16 cellular contexts compared by ENCODE assay signal in the genomic region with DNA sequence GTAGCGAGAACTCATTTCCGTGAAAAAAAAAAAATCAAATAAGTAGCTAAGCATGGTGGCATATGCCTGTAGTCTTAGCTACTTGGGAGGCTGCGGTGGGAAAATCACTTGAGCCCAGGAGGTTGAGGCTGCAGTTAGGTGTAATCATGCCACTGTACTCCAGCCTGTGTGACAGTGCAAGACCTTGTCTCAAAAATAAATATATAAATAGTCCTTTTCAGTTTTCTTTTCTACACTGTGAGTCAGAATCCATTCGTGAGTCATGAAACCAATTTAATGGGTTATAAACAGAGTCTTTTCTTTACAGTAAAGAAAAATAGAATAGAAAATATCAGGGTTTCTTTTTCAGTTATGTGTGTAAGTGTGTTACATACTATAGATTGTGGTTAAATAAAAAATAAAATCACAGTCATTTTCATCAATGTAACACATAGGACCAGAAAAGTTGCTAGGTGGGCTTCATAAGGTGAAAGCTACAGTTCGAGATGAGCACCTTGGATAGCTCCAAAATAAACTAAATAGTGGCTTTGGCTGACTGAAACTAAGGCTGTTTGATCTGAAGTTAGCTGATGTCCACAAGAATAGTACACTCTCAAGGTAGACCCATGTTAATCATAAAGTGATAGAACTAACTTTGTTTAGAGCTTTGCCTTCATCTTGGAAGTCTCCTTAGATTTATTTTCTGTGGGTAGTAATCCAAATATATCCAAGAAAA.
DNase-seq lines count a peak whose midpoint lies in the region; ATAC-seq and TF ChIP-seq lines count a peak whose summit lies in the region.
"Had no signal": no experiment of that assay in that cellular context is flagged by ENCODE, and none has a peak within 500 bp of the region (broad histone marks: within the 10 kb centered on the region; RNA-seq: fewer than 3 reads in every experiment).

No MANE protein-coding gene starts in this region.

- H3K27ac Mint-ChIP-seq in activated CD8-positive, alpha-beta T cell treated with anti-CD3 and anti-CD28 coated beads for 36 hours, result no peak overlapping the region
- no peak overlapping the region for H3K27ac Mint-ChIP-seq in activated CD8-positive, alpha-beta T cell treated with anti-CD3 and anti-CD28 coated beads, Interleukin-2, amount 10 ng/mL, durations not matched to agents 7 days and 5 days
- H3K27ac Mint-ChIP-seq in GM23338, result no peak overlapping the region

- H3K27me3 ChIP-seq in GM23338 (ENCODE audit: insufficient read depth) (peaks cover 15% of the 10 kb centered on the region), foreskin keratinocyte (no peaks in the 10 kb centered on the region)

- no peaks in the 10 kb centered on the region for H3K36me3 ChIP-seq in GM23338 (ENCODE audit: insufficient read depth)

- no peaks in the 10 kb centered on the region for H3K79me2 ChIP-seq in GM23338 (replicated peaks; ENCODE audit: insufficient read depth)

- H3K4me1 Mint-ChIP-seq in activated CD8-positive, alpha-beta T cell treated with anti-CD3 and anti-CD28 coated beads for 36 hours (ENCODE audit: low read depth), result peaks cover 14% of the 10 kb centered on the region
- H3K4me1 Mint-ChIP-seq in activated CD8-positive, alpha-beta T cell treated with anti-CD3 and anti-CD28 coated beads, Interleukin-2, amount 10 ng/mL, durations not matched to agents 7 days and 5 days (ENCODE audit: low read depth), result no peaks in the 10 kb centered on the region
- H3K4me1 Mint-ChIP-seq in GM23338, result peaks cover 6% of the 10 kb centered on the region

- no peaks in the 10 kb centered on the region for H3K36me3 Mint-ChIP-seq in activated CD8-positive, alpha-beta T cell treated with anti-CD3 and anti-CD28 coated beads for 36 hours (ENCODE audit: low read depth)
- H3K36me3 Mint-ChIP-seq in activated CD8-positive, alpha-beta T cell treated with anti-CD3 and anti-CD28 coated beads, Interleukin-2, amount 10 ng/mL, durations not matched to agents 7 days and 5 days (ENCODE audit: low read depth), result no peaks in the 10 kb centered on the region
- H3K36me3 Mint-ChIP-seq in GM23338 (ENCODE audit: low read depth), result no peaks in the 10 kb centered on the region

- no peak overlapping the region for H3K4me3 ChIP-seq in GM23338
- H3K4me3 ChIP-seq: K562 had no signal

- no peak overlapping the region for H3K4me2 ChIP-seq in GM23338

- H3K9me3 Mint-ChIP-seq in activated CD8-positive, alpha-beta T cell treated with anti-CD3 and anti-CD28 coated beads for 36 hours, result peaks cover 4% of the 10 kb centered on the region
- peaks cover 5% of the 10 kb centered on the region for H3K9me3 Mint-ChIP-seq in activated CD8-positive, alpha-beta T cell treated with anti-CD3 and anti-CD28 coated beads, Interleukin-2, amount 10 ng/mL, durations not matched to agents 7 days and 5 days (ENCODE audit: insufficient read depth)
- peaks cover 3% of the 10 kb centered on the region; the same call in 1 of the 3 replicates for H3K9me3 Mint-ChIP-seq in GM23338

- CTCF ChIA-PET in activated CD8-positive, alpha-beta T cell treated with anti-CD3 and anti-CD28 coated beads for 36 hours (lab: Charles Lee), result no interaction called here
- CTCF ChIA-PET in activated CD8-positive, alpha-beta T cell treated with anti-CD3 and anti-CD28 coated beads, Interleukin-2, amount 10 ng/mL, durations not matched to agents 7 days and 5 days (lab: Charles Lee), result interaction anchor here (0.6 to 1.4 kb wide), 2 partner anchors 13 to 374 kb away, joined by 3 to 4 read pairs; no protein-coding TSS in a partner anchor

- in situ Hi-C loops in G401 (cut with HindIII; ENCODE audit: low sequenced_read_pairs), result no loop called here

- H3K4me3 Mint-ChIP-seq in activated CD8-positive, alpha-beta T cell treated with anti-CD3 and anti-CD28 coated beads for 36 hours, result no peak overlapping the region
- H3K4me3 Mint-ChIP-seq in activated CD8-positive, alpha-beta T cell treated with anti-CD3 and anti-CD28 coated beads, Interleukin-2, amount 10 ng/mL, durations not matched to agents 7 days and 5 days, result no peak overlapping the region
- no peak overlapping the region for H3K4me3 Mint-ChIP-seq in GM23338

- no peak overlapping the region for H2AFZ ChIP-seq in GM23338

- no peak overlapping the region for H3K27ac ChIP-seq in GM23338 (ENCODE audit: low read depth)
- no peak overlapping the region for H3K27ac ChIP-seq in foreskin keratinocyte

- H3F3A ChIP-seq in GM23338 (replicated peaks; ENCODE audit: low read depth), result no peaks in the 10 kb centered on the region

- H3K4me1 ChIP-seq in GM23338 (ENCODE audit: insufficient read depth), result no peaks in the 10 kb centered on the region
- H3K4me1 ChIP-seq in foreskin keratinocyte, result peaks cover under 1% of the 10 kb centered on the region

- no peaks in the 10 kb centered on the region for H4K20me1 ChIP-seq in GM23338 (replicated peaks; ENCODE audit: insufficient read depth)

- peak; percentile 27 for ATAC-seq in activated CD8-positive, alpha-beta T cell treated with anti-CD3 and anti-CD28 coated beads for 36 hours
- no peak for ATAC-seq in activated CD8-positive, alpha-beta T cell treated with anti-CD3 and anti-CD28 coated beads, Interleukin-2, amount 10 ng/mL, durations not matched to agents 7 days and 5 days
- ATAC-seq in GM23338 (no peak), foreskin keratinocyte (peak; percentile 81)
- ATAC-seq: HCT116, K562 had no signal

- POLR2A ChIA-PET in activated CD8-positive, alpha-beta T cell treated with anti-CD3 and anti-CD28 coated beads for 36 hours (lab: Charles Lee), result no interaction called here
- POLR2A ChIA-PET in activated CD8-positive, alpha-beta T cell treated with anti-CD3 and anti-CD28 coated beads, Interleukin-2, amount 10 ng/mL, durations not matched to agents 7 days and 5 days (lab: Charles Lee), result no interaction called here

- no peaks in the 10 kb centered on the region for H3K9me2 ChIP-seq in GM23338 (ENCODE audit: insufficient read depth)

- no peak for TF ChIP-seq CTCF in activated CD8-positive, alpha-beta T cell treated with anti-CD3 and anti-CD28 coated beads for 36 hours (IDR thresholded peaks at IDR 0.05)
- TF ChIP-seq CTCF in GM23338 (conservative IDR thresholded peaks at IDR 0.05; ENCODE audit: low read depth in 2 of 2) (no peak), foreskin keratinocyte (conservative IDR thresholded peaks at IDR 0.05) (no peak)

- DNase-seq in activated CD8-positive, alpha-beta T cell treated with anti-CD3 and anti-CD28 coated beads for 36 hours, result no peak
- no peak for DNase-seq in activated CD8-positive, alpha-beta T cell treated with anti-CD3 and anti-CD28 coated beads, Interleukin-2, amount 10 ng/mL, durations not matched to agents 7 days and 5 days
- DNase-seq in GM23338 (ENCODE audit: low spot score) (no peak), RKO (ENCODE audit: low spot score) (peak; percentile 6), foreskin keratinocyte (peak in 1 of 2 donors; percentile 41), NCI-H1105 (lab: John Stamatoyannopoulos, UW) (no peak), G401 (ENCODE audit: low spot score) (no peak), DMS153 treated with DMSO at 0.1 percent for 48 hours (lab: John Stamatoyannopoulos, UW; ENCODE audit: unreplicated experiment) (no peak)
- DNase-seq: C1 segment of cervical spinal cord, DMS 273 treated with DMSO at 0.1 percent for 48 hours, NCI-H1436, NCI-H2029 treated with DMSO at 0.1 percent for 48 hours, NCI-H2171 treated with DMSO at 0.1 percent for 48 hours, NCI-H446 treated with DMSO at 0.1 percent for 48 hours had no signal

- intact Hi-C loops in activated CD8-positive, alpha-beta T cell treated with anti-CD3 and anti-CD28 coated beads for 36 hours (cut with micrococcal nuclease), result no loop called here

- no peaks in the 10 kb centered on the region for H3K27me3 Mint-ChIP-seq in activated CD8-positive, alpha-beta T cell treated with anti-CD3 and anti-CD28 coated beads for 36 hours
- H3K27me3 Mint-ChIP-seq in activated CD8-positive, alpha-beta T cell treated with anti-CD3 and anti-CD28 coated beads, Interleukin-2, amount 10 ng/mL, durations not matched to agents 7 days and 5 days (ENCODE audit: low read depth), result no peaks in the 10 kb centered on the region
- H3K27me3 Mint-ChIP-seq in GM23338 (ENCODE audit: insufficient read depth, low read depth, poor library complexity), result peaks cover 6% of the 10 kb centered on the region

TF ChIP-seq in GM23338, 12 proteins besides CTCF, POLR2A, EP300 and RAD21:
- TF ChIP-seq, protein P1, sequence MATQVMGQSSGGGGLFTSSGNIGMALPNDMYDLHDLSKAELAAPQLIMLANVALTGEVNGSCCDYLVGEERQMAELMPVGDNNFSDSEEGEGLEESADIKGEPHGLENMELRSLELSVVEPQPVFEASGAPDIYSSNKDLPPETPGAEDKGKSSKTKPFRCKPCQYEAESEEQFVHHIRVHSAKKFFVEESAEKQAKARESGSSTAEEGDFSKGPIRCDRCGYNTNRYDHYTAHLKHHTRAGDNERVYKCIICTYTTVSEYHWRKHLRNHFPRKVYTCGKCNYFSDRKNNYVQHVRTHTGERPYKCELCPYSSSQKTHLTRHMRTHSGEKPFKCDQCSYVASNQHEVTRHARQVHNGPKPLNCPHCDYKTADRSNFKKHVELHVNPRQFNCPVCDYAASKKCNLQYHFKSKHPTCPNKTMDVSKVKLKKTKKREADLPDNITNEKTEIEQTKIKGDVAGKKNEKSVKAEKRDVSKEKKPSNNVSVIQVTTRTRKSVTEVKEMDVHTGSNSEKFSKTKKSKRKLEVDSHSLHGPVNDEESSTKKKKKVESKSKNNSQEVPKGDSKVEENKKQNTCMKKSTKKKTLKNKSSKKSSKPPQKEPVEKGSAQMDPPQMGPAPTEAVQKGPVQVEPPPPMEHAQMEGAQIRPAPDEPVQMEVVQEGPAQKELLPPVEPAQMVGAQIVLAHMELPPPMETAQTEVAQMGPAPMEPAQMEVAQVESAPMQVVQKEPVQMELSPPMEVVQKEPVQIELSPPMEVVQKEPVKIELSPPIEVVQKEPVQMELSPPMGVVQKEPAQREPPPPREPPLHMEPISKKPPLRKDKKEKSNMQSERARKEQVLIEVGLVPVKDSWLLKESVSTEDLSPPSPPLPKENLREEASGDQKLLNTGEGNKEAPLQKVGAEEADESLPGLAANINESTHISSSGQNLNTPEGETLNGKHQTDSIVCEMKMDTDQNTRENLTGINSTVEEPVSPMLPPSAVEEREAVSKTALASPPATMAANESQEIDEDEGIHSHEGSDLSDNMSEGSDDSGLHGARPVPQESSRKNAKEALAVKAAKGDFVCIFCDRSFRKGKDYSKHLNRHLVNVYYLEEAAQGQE (IDR thresholded peaks at IDR 0.05; ENCODE audit: unreplicated experiment), result peak; percentile 58
- TF ChIP-seq EZH2 (IDR thresholded peaks at IDR 0.05; ENCODE audit: low read depth, unreplicated experiment), result no peak

Comparison
In these comparisons a context has a peak if more than half of its experiments do, and no peak if none do; other contexts are left out.
1. ATAC-seq: peak in activated CD8-positive, alpha-beta T cell treated with anti-CD3 and anti-CD28 coated beads for 36 hours (single experiment) and foreskin keratinocyte (single experiment); none in activated CD8-positive, alpha-beta T cell treated with anti-CD3 and anti-CD28 coated beads, Interleukin-2, amount 10 ng/mL, durations not matched to agents 7 days and 5 days (single experiment) and GM23338 (single experiment).